ENCODE assay signal across 1 cellular context in the genomic region with DNA sequence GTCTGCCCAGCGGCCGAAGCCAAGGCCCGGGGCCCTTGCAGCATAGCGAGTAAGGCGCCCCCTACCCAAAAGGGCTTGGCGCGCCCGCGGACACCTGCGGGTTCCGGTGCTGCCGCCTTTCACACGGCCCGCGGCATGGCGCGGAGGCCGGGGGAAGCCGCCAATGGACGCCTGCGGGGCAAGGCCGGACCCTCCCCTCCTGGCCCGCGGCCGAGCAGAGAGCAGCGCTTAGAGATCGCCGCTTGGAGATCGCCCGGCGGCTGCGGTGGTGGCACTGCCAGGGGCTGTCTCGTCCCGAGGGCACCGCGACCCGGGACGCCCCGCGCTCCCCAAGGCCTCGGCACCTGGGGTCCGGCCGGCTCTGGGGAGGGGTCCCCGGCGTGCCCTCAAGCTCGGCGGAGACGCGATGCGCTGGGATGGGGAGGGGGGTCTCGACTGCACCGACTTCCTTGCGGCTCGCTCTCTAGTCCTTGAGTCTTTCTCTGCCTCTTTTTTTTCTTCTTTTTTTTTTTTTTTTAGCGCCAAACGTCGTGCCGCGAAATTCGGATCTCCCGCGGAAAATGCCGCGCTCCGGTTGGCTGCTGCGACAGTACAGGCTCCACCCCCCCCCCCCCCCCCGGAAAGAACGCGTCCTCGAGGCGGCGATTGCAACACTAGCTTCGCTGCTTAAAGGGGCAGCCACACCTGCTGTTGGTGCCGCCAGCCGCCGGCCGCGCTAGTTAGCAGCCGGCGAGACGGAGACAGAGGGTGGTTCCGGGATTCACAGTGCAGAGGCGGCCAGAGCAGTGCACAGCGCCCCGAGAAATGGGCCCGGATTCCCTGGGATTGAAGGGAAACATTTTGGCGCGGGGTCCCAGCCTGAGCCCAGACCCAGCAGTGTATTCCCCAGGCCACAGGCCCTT.
TF ChIP-seq lines count a peak whose summit lies in the region.

TSS of gene E2F2 (minus strand) at position 484 of the 902 bp plus-strand sequence. CDS start at position 44, 440 bp downstream.

TF ChIP-seq in K562, 482 proteins besides CTCF, POLR2A, EP300 and RAD21 (continued from another document and continues in another):
- TF ChIP-seq PHF8 (IDR thresholded peaks at IDR 0.05; ENCODE audit: borderline replicate concordance, low read length): peak; percentile 66; the same call in 1 of the 2 replicates
- TF ChIP-seq, protein P1, sequence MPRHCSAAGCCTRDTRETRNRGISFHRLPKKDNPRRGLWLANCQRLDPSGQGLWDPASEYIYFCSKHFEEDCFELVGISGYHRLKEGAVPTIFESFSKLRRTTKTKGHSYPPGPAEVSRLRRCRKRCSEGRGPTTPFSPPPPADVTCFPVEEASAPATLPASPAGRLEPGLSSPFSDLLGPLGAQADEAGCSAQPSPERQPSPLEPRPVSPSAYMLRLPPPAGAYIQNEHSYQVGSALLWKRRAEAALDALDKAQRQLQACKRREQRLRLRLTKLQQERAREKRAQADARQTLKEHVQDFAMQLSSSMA (CRISPR knock-in tag; IDR thresholded peaks at IDR 0.05): no peak
- no peak for TF ChIP-seq ELK3 (CRISPR knock-in tag; IDR thresholded peaks at IDR 0.05)
- TF ChIP-seq ESRRA (IDR thresholded peaks at IDR 0.05; ENCODE audit: borderline replicate concordance, low read depth): peak; percentile 48; the same call in 1 of the 2 replicates
- peak; percentile 66; the same call in 1 of the 2 replicates for TF ChIP-seq XRCC5 (IDR thresholded peaks at IDR 0.05; ENCODE audit: low read depth, low read length)
- TF ChIP-seq CBFB (CRISPR knock-in tag; IDR thresholded peaks at IDR 0.05): peak; percentile 32; the same call in 1 of the 2 replicates
- TF ChIP-seq NFIX (CRISPR knock-in tag; IDR thresholded peaks at IDR 0.05; ENCODE audit: low read depth): no peak
- TF ChIP-seq MBD1 (CRISPR knock-in tag; IDR thresholded peaks at IDR 0.05): no peak
- TF ChIP-seq KLF13 (tag; IDR thresholded peaks at IDR 0.05; ENCODE audit: borderline replicate concordance, low read depth): no peak
- TF ChIP-seq ZBTB34 (CRISPR knock-in tag; IDR thresholded peaks at IDR 0.05): no peak
- TF ChIP-seq, protein P2, sequence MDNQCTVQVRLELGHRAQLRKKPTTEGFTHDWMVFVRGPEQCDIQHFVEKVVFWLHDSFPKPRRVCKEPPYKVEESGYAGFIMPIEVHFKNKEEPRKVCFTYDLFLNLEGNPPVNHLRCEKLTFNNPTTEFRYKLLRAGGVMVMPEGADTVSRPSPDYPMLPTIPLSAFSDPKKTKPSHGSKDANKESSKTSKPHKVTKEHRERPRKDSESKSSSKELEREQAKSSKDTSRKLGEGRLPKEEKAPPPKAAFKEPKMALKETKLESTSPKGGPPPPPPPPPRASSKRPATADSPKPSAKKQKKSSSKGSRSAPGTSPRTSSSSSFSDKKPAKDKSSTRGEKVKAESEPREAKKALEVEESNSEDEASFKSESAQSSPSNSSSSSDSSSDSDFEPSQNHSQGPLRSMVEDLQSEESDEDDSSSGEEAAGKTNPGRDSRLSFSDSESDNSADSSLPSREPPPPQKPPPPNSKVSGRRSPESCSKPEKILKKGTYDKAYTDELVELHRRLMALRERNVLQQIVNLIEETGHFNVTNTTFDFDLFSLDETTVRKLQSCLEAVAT (IDR thresholded peaks at IDR 0.05): no peak
- TF ChIP-seq, protein P3, sequence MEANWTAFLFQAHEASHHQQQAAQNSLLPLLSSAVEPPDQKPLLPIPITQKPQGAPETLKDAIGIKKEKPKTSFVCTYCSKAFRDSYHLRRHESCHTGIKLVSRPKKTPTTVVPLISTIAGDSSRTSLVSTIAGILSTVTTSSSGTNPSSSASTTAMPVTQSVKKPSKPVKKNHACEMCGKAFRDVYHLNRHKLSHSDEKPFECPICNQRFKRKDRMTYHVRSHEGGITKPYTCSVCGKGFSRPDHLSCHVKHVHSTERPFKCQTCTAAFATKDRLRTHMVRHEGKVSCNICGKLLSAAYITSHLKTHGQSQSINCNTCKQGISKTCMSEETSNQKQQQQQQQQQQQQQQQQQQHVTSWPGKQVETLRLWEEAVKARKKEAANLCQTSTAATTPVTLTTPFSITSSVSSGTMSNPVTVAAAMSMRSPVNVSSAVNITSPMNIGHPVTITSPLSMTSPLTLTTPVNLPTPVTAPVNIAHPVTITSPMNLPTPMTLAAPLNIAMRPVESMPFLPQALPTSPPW (CRISPR knock-in tag; IDR thresholded peaks at IDR 0.05): peak; percentile 99
- TF ChIP-seq KLF16 (IDR thresholded peaks at IDR 0.05): no peak
- TF ChIP-seq USF2 (CRISPR knock-in tag; IDR thresholded peaks at IDR 0.05): no peak
- TF ChIP-seq BCLAF1 (IDR thresholded peaks at IDR 0.05; ENCODE audit: borderline replicate concordance in 1 of 2, control insufficient read depth in 1 of 2, low read depth in 2 of 2, low read length in 1 of 2): no peak
- TF ChIP-seq ZNF57 (CRISPR knock-in tag; IDR thresholded peaks at IDR 0.05): no peak
- TF ChIP-seq HBP1 (CRISPR knock-in tag; IDR thresholded peaks at IDR 0.05): no peak
- TF ChIP-seq BRF1 (IDR thresholded peaks at IDR 0.05; ENCODE audit: borderline replicate concordance, extremely low read depth, insufficient read length): no peak
- TF ChIP-seq ILF3 (IDR thresholded peaks at IDR 0.05; ENCODE audit: borderline replicate concordance): no peak
- no peak for TF ChIP-seq ZFPM2 (CRISPR knock-in tag; IDR thresholded peaks at IDR 0.05)
- TF ChIP-seq ZZZ3 (IDR thresholded peaks at IDR 0.05): no peak
- TF ChIP-seq RCOR1 (IDR thresholded peaks at IDR 0.05; ENCODE audit: borderline replicate concordance in 1 of 2, low read depth in 2 of 2, low read length in 2 of 2): peak; percentile 26 to 70; a peak in 3 of 4 replicates
- no peak for TF ChIP-seq ZC3H4 (CRISPR knock-in tag; IDR thresholded peaks at IDR 0.05; ENCODE audit: borderline replicate concordance)
- peak; percentile 70; the same call in 1 of the 2 replicates for TF ChIP-seq NKRF (IDR thresholded peaks at IDR 0.05; ENCODE audit: borderline replicate concordance)
- TF ChIP-seq TBP (optimal IDR thresholded peaks at IDR 0.05; ENCODE audit: low read depth, low read length): peak; percentile 64
- TF ChIP-seq ZBTB1 (CRISPR knock-in tag; IDR thresholded peaks at IDR 0.05; ENCODE audit: borderline replicate concordance, low read depth): peak; percentile 71; the same call in 1 of the 2 replicates
- TF ChIP-seq ZKSCAN1 (IDR thresholded peaks at IDR 0.05; ENCODE audit: low read depth, low read length): no peak
- peak; percentile 59; the same call in 1 of the 2 replicates for TF ChIP-seq E2F3 (CRISPR knock-in tag; IDR thresholded peaks at IDR 0.05)
- peak; percentile 43 for TF ChIP-seq DACH1 (IDR thresholded peaks at IDR 0.05; ENCODE audit: partially characterized antibody)
- TF ChIP-seq MAFK (IDR thresholded peaks at IDR 0.05; ENCODE audit: low read length): no peak
- no peak for TF ChIP-seq LARP7 (IDR thresholded peaks at IDR 0.05)
- TF ChIP-seq GTF2E2 (tag; IDR thresholded peaks at IDR 0.05): peak; percentile 79; the same call in 1 of the 2 replicates
- no peak for TF ChIP-seq ZNF561 (CRISPR knock-in tag; conservative IDR thresholded peaks at IDR 0.05)
- peak; percentile 77; the same call in 1 of the 2 replicates for TF ChIP-seq TOE1 (IDR thresholded peaks at IDR 0.05; ENCODE audit: borderline replicate concordance)
- TF ChIP-seq TOE1 (CRISPR knock-in tag; IDR thresholded peaks at IDR 0.05; ENCODE audit: borderline replicate concordance, low read depth): no peak
